8 cellular contexts compared by ENCODE assay signal in genomic region chr7:134992626-134993179, GRCh38. TPM values are rescaled to one million over a fixed set of nuclear protein-coding genes. Genes with fewer than 3 reads are reported as not detected.
A peak's percentile ranks its signal among the peaks of the same experiment; 100 is the strongest.
DNase-seq lines count a peak whose midpoint lies in the region; ATAC-seq and TF ChIP-seq lines count a peak whose summit lies in the region.

No MANE protein-coding gene starts in this region.

- peak overlapping the region; percentile 74 for H3K4me2 ChIP-seq in KMS-11

- H3K4me3 ChIP-seq in GM12865 (ENCODE audit: low read depth, low read length) (peak overlapping the region; percentile 33), KMS-11 (IDR thresholded peaks at IDR 0.05; ENCODE audit: insufficient read depth, low read depth, low read length) (no peak overlapping the region), left ventricle myocardium inferior (no peak overlapping the region)

- H3K9me3 ChIP-seq in left ventricle myocardium inferior (replicated peaks) = no peaks in the 10 kb centered on the region

- intact Hi-C loops in left ventricle myocardium inferior (cut with micrococcal nuclease) = no loop called here

- H3K27ac ChIP-seq in KMS-11 (peak overlapping the region; percentile 95), left ventricle myocardium inferior (replicated peaks) (peak overlapping the region; percentile 43)

- H3K4me1 ChIP-seq in KMS-11 (ENCODE audit: low read depth, poor library complexity, severe bottlenecking) = peaks cover 98% of the 10 kb centered on the region
- peaks cover 27% of the 10 kb centered on the region for H3K4me1 ChIP-seq in left ventricle myocardium inferior

- peak; percentile 64 for ATAC-seq in GM21423 (IDR thresholded peaks at IDR 0.05; ENCODE audit: unreplicated experiment)

- H4K20me1 ChIP-seq in KMS-11 (ENCODE audit: insufficient read depth) = no peaks in the 10 kb centered on the region

- H3K4me3 Mint-ChIP-seq in endothelial cell (ENCODE audit: unreplicated experiment) = no peak overlapping the region

- H3K9me3 Mint-ChIP-seq in endothelial cell (ENCODE audit: unreplicated experiment) = no peaks in the 10 kb centered on the region

- H2AFZ ChIP-seq in KMS-11 (ENCODE audit: low read depth) = no peak overlapping the region

- DNase-seq in GM12865 (ENCODE audit: low read depth) (peak; percentile 91), left ventricle myocardium inferior (no peak), SW480 (ENCODE audit: low spot score) (no peak), endothelial cell (ENCODE audit: low spot score) (no peak), DMS53 (lab: John Stamatoyannopoulos, UW) (no peak), DMS114 treated with DMSO at 0.1 percent for 48 hours (lab: John Stamatoyannopoulos, UW; ENCODE audit: unreplicated experiment) (no peak)

- H3K9ac ChIP-seq in KMS-11 = peak overlapping the region; percentile 28

- peaks cover under 1% of the 10 kb centered on the region for H3K4me1 Mint-ChIP-seq in endothelial cell (ENCODE audit: unreplicated experiment)

- H3K79me2 ChIP-seq in KMS-11 (ENCODE audit: insufficient read depth, low read depth) = peaks cover 45% of the 10 kb centered on the region

- H3K36me3 Mint-ChIP-seq in endothelial cell (ENCODE audit: low read depth, unreplicated experiment) = peaks cover 7% of the 10 kb centered on the region

- no peak for TF ChIP-seq CTCF in GM12865 (IDR thresholded peaks at IDR 0.05; ENCODE audit: insufficient read depth, low read depth, low read length, missing control alignments)
- TF ChIP-seq CTCF in KMS-11 (conservative IDR thresholded peaks at IDR 0.05; ENCODE audit: low read depth, low read length) = no peak
- TF ChIP-seq CTCF in left ventricle myocardium inferior (IDR thresholded peaks at IDR 0.05; ENCODE audit: borderline replicate concordance) = no peak
- TF ChIP-seq CTCF in endothelial cell (IDR thresholded peaks at IDR 0.05; ENCODE audit: unreplicated experiment) = no peak

- H3K27me3 Mint-ChIP-seq in endothelial cell (ENCODE audit: unreplicated experiment) = peaks cover 1% of the 10 kb centered on the region

- H3K27ac Mint-ChIP-seq in endothelial cell (ENCODE audit: unreplicated experiment) = no peak overlapping the region

- peaks cover 5% of the 10 kb centered on the region; the same call in 1 of the 2 replicates for H3K36me3 ChIP-seq in KMS-11 (ENCODE audit: insufficient read depth)
- peaks cover 41% of the 10 kb centered on the region for H3K36me3 ChIP-seq in left ventricle myocardium inferior

- no peaks in the 10 kb centered on the region for H3K27me3 ChIP-seq in KMS-11 (ENCODE audit: insufficient read depth, low read depth)
- no peaks in the 10 kb centered on the region for H3K27me3 ChIP-seq in left ventricle myocardium inferior (ENCODE audit: low read depth)

RNA-seq across cellular contexts. Expression of gene AGBL3, which starts 6.4 kb away (rescaled TPM):
- total RNA-seq in left ventricle myocardium inferior = 1.5 TPM
- total RNA-seq in endothelial cell (ENCODE audit: unreplicated experiment) = 3.0 TPM
